Comparison of ENCODE assay signal across 1 cellular context in the genomic region with DNA sequence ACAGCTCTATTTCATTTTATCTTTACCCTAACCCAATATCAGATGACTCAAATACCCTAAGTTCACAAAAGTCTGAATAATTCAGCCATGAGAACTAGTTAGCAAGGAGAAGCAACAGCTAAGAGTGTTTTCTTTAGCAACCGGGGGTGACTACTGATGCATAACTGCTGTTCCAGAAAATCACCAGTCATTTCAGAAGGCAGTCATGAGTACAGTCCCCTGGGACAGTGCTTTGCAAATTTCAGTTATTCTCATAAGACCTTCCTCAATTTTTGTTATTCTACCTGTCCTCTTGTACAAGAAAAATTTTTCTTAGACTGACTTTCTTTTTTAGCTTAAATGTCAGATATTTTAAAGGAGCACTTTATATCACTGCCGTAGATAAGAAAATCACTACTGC.
TF ChIP-seq lines count a peak whose summit lies in the region.

No MANE protein-coding gene starts in this region.

TF ChIP-seq in SK-N-SH, 30 proteins besides CTCF, POLR2A, EP300 and RAD21 (continued from another document):
- TF ChIP-seq, protein P1, sequence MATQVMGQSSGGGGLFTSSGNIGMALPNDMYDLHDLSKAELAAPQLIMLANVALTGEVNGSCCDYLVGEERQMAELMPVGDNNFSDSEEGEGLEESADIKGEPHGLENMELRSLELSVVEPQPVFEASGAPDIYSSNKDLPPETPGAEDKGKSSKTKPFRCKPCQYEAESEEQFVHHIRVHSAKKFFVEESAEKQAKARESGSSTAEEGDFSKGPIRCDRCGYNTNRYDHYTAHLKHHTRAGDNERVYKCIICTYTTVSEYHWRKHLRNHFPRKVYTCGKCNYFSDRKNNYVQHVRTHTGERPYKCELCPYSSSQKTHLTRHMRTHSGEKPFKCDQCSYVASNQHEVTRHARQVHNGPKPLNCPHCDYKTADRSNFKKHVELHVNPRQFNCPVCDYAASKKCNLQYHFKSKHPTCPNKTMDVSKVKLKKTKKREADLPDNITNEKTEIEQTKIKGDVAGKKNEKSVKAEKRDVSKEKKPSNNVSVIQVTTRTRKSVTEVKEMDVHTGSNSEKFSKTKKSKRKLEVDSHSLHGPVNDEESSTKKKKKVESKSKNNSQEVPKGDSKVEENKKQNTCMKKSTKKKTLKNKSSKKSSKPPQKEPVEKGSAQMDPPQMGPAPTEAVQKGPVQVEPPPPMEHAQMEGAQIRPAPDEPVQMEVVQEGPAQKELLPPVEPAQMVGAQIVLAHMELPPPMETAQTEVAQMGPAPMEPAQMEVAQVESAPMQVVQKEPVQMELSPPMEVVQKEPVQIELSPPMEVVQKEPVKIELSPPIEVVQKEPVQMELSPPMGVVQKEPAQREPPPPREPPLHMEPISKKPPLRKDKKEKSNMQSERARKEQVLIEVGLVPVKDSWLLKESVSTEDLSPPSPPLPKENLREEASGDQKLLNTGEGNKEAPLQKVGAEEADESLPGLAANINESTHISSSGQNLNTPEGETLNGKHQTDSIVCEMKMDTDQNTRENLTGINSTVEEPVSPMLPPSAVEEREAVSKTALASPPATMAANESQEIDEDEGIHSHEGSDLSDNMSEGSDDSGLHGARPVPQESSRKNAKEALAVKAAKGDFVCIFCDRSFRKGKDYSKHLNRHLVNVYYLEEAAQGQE (IDR thresholded peaks at IDR 0.05; ENCODE audit: low read depth, low read length), result no peak
